ENCODE assay signal across 18 cellular contexts in the genomic region with DNA sequence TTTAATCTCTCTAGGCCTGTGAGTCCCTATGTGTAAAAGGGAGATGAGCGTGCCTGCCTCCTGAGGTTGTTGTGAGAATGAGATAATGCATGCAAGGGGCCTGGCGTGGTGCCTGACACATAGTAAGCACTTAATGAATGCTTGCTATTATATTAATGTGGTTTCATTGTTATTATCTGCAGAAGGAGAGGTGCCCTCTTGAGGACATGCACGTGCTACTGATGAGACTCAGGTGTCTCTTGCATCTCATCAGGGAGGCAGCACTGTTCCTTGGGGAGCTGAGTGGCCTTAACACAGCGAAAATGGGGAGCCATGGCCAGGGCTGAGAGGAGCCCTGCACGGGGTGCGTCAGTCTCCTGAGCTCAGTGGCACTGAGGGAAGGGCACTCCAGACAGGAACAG. TPM values are rescaled to one million over a fixed set of nuclear protein-coding genes. Genes with fewer than 3 reads are reported as not detected.
DNase-seq lines count a peak whose midpoint lies in the region.
"Had no signal": no experiment of that assay in that cellular context is flagged by ENCODE, and none has a peak within 500 bp of the region (broad histone marks: within the 10 kb centered on the region; RNA-seq: fewer than 3 reads in every experiment).

No MANE protein-coding gene starts in this region.

- H3K27ac ChIP-seq in epithelial cell of prostate, result peak overlapping the region; percentile 50
- H3K27ac ChIP-seq: A549, SJSA1, spleen had no signal

- DNase-seq in NCI-H2029 (lab: John Stamatoyannopoulos, UW) (peak; percentile 19), NCI-H2029 treated with DMSO at 0.1 percent for 48 hours (lab: John Stamatoyannopoulos, UW) (no peak), NCI-H446 treated with DMSO at 0.1 percent for 48 hours (lab: John Stamatoyannopoulos, UW) (peak; percentile 28), epithelial cell of prostate (ENCODE audit: low read depth, low spot score) (no peak), posterior vena cava (ENCODE audit: low spot score) (peak; percentile 57), AG08396 (ENCODE audit: low spot score) (no peak), NCI-H1105 (lab: John Stamatoyannopoulos, UW) (no peak), NCI-H1417 treated with DMSO at 0.1 percent for 48 hours (lab: John Stamatoyannopoulos, UW) (no peak)
- DNase-seq: activated CD8-positive, alpha-beta memory T cell treated with anti-CD3 and anti-CD28 coated beads, Interleukin-2, amount 50 U/mL, for 48 hours; DMS153; NCI-H1048; NCI-H526 had no signal

- intact Hi-C loops in posterior vena cava (cut with DNase I), result no loop called here

RNA-seq across cellular contexts. Expression of a gene that starts 29.9 kb away (rescaled TPM):
- total RNA-seq in posterior vena cava, result 1 to 10 TPM; 2.5 to 4.0 TPM

RNA-seq across cellular contexts. Expression of a gene that starts 30.9 kb away (rescaled TPM):
- 1 to 10 TPM; 1.8 to 2.5 TPM for total RNA-seq in posterior vena cava
- total RNA-seq: GM12878, HT1080, left lobe of liver, SJSA1 had no signal

RNA-seq across cellular contexts. Expression of a gene that starts 44.6 kb away (rescaled TPM):
- total RNA-seq in posterior vena cava, result 10 to 100 TPM; 16.2 to 22.4 TPM

Comparison
In these comparisons a context has a peak if more than half of its experiments do, and no peak if none do; other contexts are left out.
1. DNase-seq: peak in NCI-H2029 (single experiment), NCI-H446 treated with DMSO at 0.1 percent for 48 hours (single experiment) and posterior vena cava (single experiment); none in NCI-H2029 treated with DMSO at 0.1 percent for 48 hours (single experiment), epithelial cell of prostate (single experiment), AG08396 (single experiment), NCI-H1105 (single experiment) and NCI-H1417 treated with DMSO at 0.1 percent for 48 hours (single experiment).